8 cellular contexts compared by ENCODE assay signal in the genomic region with DNA sequence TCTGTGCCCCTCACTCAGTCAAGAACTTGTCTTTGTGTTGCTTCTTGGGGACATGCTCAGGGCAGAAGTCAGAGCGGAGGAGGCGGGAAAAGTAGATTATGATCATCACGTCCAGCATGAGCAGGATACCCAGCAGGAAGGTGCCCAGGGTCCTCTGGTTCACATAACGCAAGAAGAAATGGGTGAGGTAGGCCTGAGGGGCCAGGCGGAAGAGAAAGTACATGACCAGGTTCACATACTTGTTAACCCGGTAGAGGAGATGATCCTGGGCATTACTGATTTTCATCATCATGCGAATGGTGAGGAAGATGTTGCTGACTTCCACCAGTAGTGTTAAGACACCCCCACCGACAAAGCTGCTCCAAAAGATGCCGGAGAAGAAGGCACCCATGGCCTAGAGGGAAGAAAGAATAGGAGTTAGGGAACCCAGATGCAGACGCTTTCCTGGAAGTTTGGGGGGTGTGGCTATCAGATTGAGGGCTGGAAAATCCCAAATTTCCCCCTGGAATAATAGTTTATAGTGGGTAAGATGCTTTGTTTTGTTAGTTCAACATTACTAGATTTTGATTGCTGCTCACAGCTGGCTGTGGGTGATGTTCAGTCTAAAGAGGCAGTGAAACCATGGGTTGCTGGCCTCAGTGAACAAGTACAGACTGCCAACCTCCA. TPM values are rescaled to one million over a fixed set of nuclear protein-coding genes. Genes with fewer than 3 reads are reported as not detected.
DNase-seq lines count a peak whose midpoint lies in the region; ATAC-seq and TF ChIP-seq lines count a peak whose summit lies in the region.

No MANE protein-coding gene starts in this region.

- H3K4me1 Mint-ChIP-seq in activated T-helper 17 cell treated with anti-CD3 and anti-CD28 coated beads, Interleukin-2, amount 50 U/mL, for 72 hours: peaks cover 23% of the 10 kb centered on the region

- peak overlapping the region; percentile 100 for H3K4me3 Mint-ChIP-seq in activated T-helper 17 cell treated with anti-CD3 and anti-CD28 coated beads, Interleukin-2, amount 50 U/mL, for 72 hours

- peaks cover 26 to 53% of the 10 kb centered on the region in 2 experiments for H3K36me3 ChIP-seq in HEK293 (ENCODE audit: control insufficient read depth in 2 of 2, insufficient read depth in 1 of 2, low read length in 2 of 2)
- peaks cover 0 to 44% of the 10 kb centered on the region in 2 donors for H3K36me3 ChIP-seq in left lung

- H3K36me3 Mint-ChIP-seq in activated T-helper 17 cell treated with anti-CD3 and anti-CD28 coated beads, Interleukin-2, amount 50 U/mL, for 72 hours (ENCODE audit: low read depth): peaks cover 80% of the 10 kb centered on the region

- intact Hi-C loops in left lung (cut with DNase I): no loop called here

- H3K9me3 Mint-ChIP-seq in activated T-helper 17 cell treated with anti-CD3 and anti-CD28 coated beads, Interleukin-2, amount 50 U/mL, for 72 hours: no peaks in the 10 kb centered on the region

- DNase-seq in AG10803 (ENCODE audit: low read depth) (no peak), left lung (no peak), HuH-7.5 (ENCODE audit: low spot score) (no peak)
- no peak for DNase-seq in NK-92 treated with Interleukin-12 subunit alpha and Interleukin-12 subunit beta, amount 100 ng/mL, for 24 hours (lab: John Stamatoyannopoulos, UW)
- DNase-seq in stimulated activated CD4-positive, alpha-beta T cell treated with anti-CD3 and anti-CD28 coated beads, Interleukin-4, amount 100 ng/mL, for 24 hours: no peak

- H3K9me3 ChIP-seq in HEK293 (ENCODE audit: control insufficient read depth, insufficient read depth, low read depth, low read length) (no peaks in the 10 kb centered on the region), left lung (no peaks in the 10 kb centered on the region)

- TF ChIP-seq CTCF in AG10803 (conservative IDR thresholded peaks at IDR 0.05; ENCODE audit: low read length): no peak
- TF ChIP-seq CTCF in HEK293 (tag by site-specific recombination; IDR thresholded peaks at IDR 0.05): no peak
- TF ChIP-seq CTCF in left lung (IDR thresholded peaks at IDR 0.05): no peak

- H3K27me3 ChIP-seq in left lung: no peaks in the 10 kb centered on the region

- ATAC-seq in activated T-helper 17 cell treated with anti-CD3 and anti-CD28 coated beads, Interleukin-2, amount 50 U/mL, for 72 hours (replicated peaks): no peak
- ATAC-seq in left lung (no peak), HG03139 (IDR thresholded peaks at IDR 0.05; ENCODE audit: unreplicated experiment) (no peak)

- peaks cover 9% of the 10 kb centered on the region; the same call in 1 of the 2 replicates for H3K4me1 ChIP-seq in HEK293 (ENCODE audit: control insufficient read depth, insufficient read depth, low read length)
- H3K4me1 ChIP-seq in left lung: peaks cover 37 to 85% of the 10 kb centered on the region in 2 donors

- H3K27ac Mint-ChIP-seq in activated T-helper 17 cell treated with anti-CD3 and anti-CD28 coated beads, Interleukin-2, amount 50 U/mL, for 72 hours: peak overlapping the region; percentile 67

- H3K27ac ChIP-seq in HEK293 (ENCODE audit: extremely low read depth, low read depth, low read length): peak overlapping the region; percentile 99
- peak overlapping the region in 1 of 2 donors; percentile 97 for H3K27ac ChIP-seq in left lung

- H3K4me3 ChIP-seq in AG10803 (ENCODE audit: low read length): peak overlapping the region; percentile 80; the same call in 1 of the 2 replicates
- peak overlapping the region; percentile 55 for H3K4me3 ChIP-seq in HEK293 (ENCODE audit: low read depth, low read length)
- peak overlapping the region; percentile 64 to 72 for H3K4me3 ChIP-seq in left lung

- POLR2A ChIA-PET in HEK293 (lab: Yijun Ruan, JAX): interaction anchor here (0.6 to 6.7 kb wide), 24 partner anchors 9 to 360 kb away, joined by 3 to 448 read pairs (median 5); partner anchors contain the start of genes BLTP2, DHRS13, ERAL1 and FAM222B

- CTCF ChIA-PET in HEK293 (lab: Yijun Ruan, JAX): interaction anchor here (0.6 to 13.6 kb wide), 9 partner anchors 12 to 394 kb away, joined by 3 to 445 read pairs (median 3); partner anchors contain the start of gene TRAF4

- no peaks in the 10 kb centered on the region for H3K27me3 Mint-ChIP-seq in activated T-helper 17 cell treated with anti-CD3 and anti-CD28 coated beads, Interleukin-2, amount 50 U/mL, for 72 hours

TF ChIP-seq in HEK293, 187 proteins besides CTCF, POLR2A, EP300 and RAD21 (continues in another document):
- TF ChIP-seq ZBTB20 (tag by site-specific recombination; IDR thresholded peaks at IDR 0.05) (no peak; the same call in 1 of the 2 replicates), ZNF600 (tag by site-specific recombination; IDR thresholded peaks at IDR 0.05) (0 out of 2 replicates have a peak, but pooled peaks have one; percentile 14), BCL11B (tag by site-specific recombination; IDR thresholded peaks at IDR 0.05; ENCODE audit: low read depth) (peak; percentile 42), ZBTB26 (tag by site-specific recombination; optimal IDR thresholded peaks at IDR 0.05) (no peak), ZNF157 (tag by site-specific recombination; IDR thresholded peaks at IDR 0.05) (no peak), ZIC2 (tag by site-specific recombination; IDR thresholded peaks at IDR 0.05) (no peak), KLF9 (tag by site-specific recombination; IDR thresholded peaks at IDR 0.05; ENCODE audit: low read depth) (peak; percentile 75), ZBTB48 (tag by site-specific recombination; IDR thresholded peaks at IDR 0.05) (peak; percentile 75; the same call in 1 of the 2 replicates), PRDM6 (tag by site-specific recombination; IDR thresholded peaks at IDR 0.05) (peak; percentile 85), ZNF394 (tag by site-specific recombination; IDR thresholded peaks at IDR 0.05; ENCODE audit: borderline replicate concordance) (no peak)
- TF ChIP-seq, protein P1, sequence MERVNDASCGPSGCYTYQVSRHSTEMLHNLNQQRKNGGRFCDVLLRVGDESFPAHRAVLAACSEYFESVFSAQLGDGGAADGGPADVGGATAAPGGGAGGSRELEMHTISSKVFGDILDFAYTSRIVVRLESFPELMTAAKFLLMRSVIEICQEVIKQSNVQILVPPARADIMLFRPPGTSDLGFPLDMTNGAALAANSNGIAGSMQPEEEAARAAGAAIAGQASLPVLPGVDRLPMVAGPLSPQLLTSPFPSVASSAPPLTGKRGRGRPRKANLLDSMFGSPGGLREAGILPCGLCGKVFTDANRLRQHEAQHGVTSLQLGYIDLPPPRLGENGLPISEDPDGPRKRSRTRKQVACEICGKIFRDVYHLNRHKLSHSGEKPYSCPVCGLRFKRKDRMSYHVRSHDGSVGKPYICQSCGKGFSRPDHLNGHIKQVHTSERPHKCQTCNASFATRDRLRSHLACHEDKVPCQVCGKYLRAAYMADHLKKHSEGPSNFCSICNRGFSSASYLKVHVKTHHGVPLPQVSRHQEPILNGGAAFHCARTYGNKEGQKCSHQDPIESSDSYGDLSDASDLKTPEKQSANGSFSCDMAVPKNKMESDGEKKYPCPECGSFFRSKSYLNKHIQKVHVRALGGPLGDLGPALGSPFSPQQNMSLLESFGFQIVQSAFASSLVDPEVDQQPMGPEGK (tag by site-specific recombination; IDR thresholded peaks at IDR 0.05): peak; percentile 22; the same call in 1 of the 2 replicates
- TF ChIP-seq, protein P2, sequence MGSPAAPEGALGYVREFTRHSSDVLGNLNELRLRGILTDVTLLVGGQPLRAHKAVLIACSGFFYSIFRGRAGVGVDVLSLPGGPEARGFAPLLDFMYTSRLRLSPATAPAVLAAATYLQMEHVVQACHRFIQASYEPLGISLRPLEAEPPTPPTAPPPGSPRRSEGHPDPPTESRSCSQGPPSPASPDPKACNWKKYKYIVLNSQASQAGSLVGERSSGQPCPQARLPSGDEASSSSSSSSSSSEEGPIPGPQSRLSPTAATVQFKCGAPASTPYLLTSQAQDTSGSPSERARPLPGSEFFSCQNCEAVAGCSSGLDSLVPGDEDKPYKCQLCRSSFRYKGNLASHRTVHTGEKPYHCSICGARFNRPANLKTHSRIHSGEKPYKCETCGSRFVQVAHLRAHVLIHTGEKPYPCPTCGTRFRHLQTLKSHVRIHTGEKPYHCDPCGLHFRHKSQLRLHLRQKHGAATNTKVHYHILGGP (tag by site-specific recombination; IDR thresholded peaks at IDR 0.05): no peak

RNA-seq across cellular contexts. Expression of gene TLCD1, which starts 1.4 kb away (rescaled TPM):
- 10 to 100 TPM in 1 of 2 donors, 1 to 10 TPM in 1; 4.8 to 13.4 TPM for total RNA-seq in activated T-helper 17 cell treated with anti-CD3 and anti-CD28 coated beads, Interleukin-2, amount 50 U/mL, for 72 hours
- total RNA-seq in left lung: 10 to 100 TPM; 18.4 to 20.7 TPM

RNA-seq across cellular contexts. Expression of gene NEK8, which starts 4.0 kb away (rescaled TPM):
- 1 to 10 TPM; 4.9 to 9.2 TPM for total RNA-seq in activated T-helper 17 cell treated with anti-CD3 and anti-CD28 coated beads, Interleukin-2, amount 50 U/mL, for 72 hours
- total RNA-seq in left lung: 1 to 10 TPM; 5.6 to 7.5 TPM

RNA-seq across cellular contexts. Expression of gene RPL23A, which starts 4.8 kb away (rescaled TPM):
- total RNA-seq in activated T-helper 17 cell treated with anti-CD3 and anti-CD28 coated beads, Interleukin-2, amount 50 U/mL, for 72 hours: 1,000 to 10,000 TPM; 2,238 to 2,546 TPM
- total RNA-seq in left lung: 1,000 to 10,000 TPM; 1,170 to 1,265 TPM

RNA-seq across cellular contexts. Expression of gene RAB34, which starts 7.0 kb away (rescaled TPM):
- total RNA-seq in activated T-helper 17 cell treated with anti-CD3 and anti-CD28 coated beads, Interleukin-2, amount 50 U/mL, for 72 hours: 10 to 100 TPM in 1 of 2 donors, 1 to 10 TPM in 1; 4.1 to 22.4 TPM
- 10 to 100 TPM; 79.4 to 79.5 TPM for total RNA-seq in left lung

RNA-seq across cellular contexts. Expression of gene PROCA1, which starts 12.9 kb away (rescaled TPM):
- 10 to 100 TPM in 1 of 2 donors, 1 to 10 TPM in 1; 4.4 to 12.4 TPM for total RNA-seq in activated T-helper 17 cell treated with anti-CD3 and anti-CD28 coated beads, Interleukin-2, amount 50 U/mL, for 72 hours
- total RNA-seq in left lung: 1 to 10 TPM; 1.9 to 2.0 TPM
